In genomic region chr16:71021961-71022537, GRCh38 we compare ENCODE assay signal across 6 cellular contexts.
DNase-seq lines count a peak whose midpoint lies in the region; ATAC-seq lines count a peak whose summit lies in the region.
"Not testable (repeated sequence)": the region's sequence is repeated elsewhere in the genome, so short reads cannot be mapped to it uniquely, and the experiment has no call there.

No MANE protein-coding gene starts in this region.

- ATAC-seq in left ventricle myocardium superior: peak; percentile 17
- ATAC-seq in right cardiac atrium: peak; percentile 56 to 61

- not testable (repeated sequence) for H3K27me3 ChIP-seq in right cardiac atrium (ENCODE audit: control insufficient read depth, insufficient read depth)

- H3K4me3 ChIP-seq in right cardiac atrium (ENCODE audit: low read length): not testable (repeated sequence)

- in situ Hi-C loops in SK-MEL-5 (cut with HindIII; ENCODE audit: low pct_unique_long_range_greater_than_20kb, low sequenced_read_pairs): not testable (repeated sequence)

- peak; percentile 25 to 47 for DNase-seq in SHP77 (lab: John Stamatoyannopoulos, UW)
- DNase-seq in SHP77 treated with DMSO at 0.1 percent for 48 hours (lab: John Stamatoyannopoulos, UW): peak; percentile 52
- peak; percentile 73 for DNase-seq in SK-MEL-5 (ENCODE audit: low read depth, low spot score)
- peak; percentile 62 for DNase-seq in foreskin melanocyte
- not testable (repeated sequence) for DNase-seq in left ventricle myocardium superior, right cardiac atrium

- intact Hi-C loops in left ventricle myocardium superior (cut with micrococcal nuclease); right cardiac atrium (cut with DNase I): not testable (repeated sequence)

- H3K27ac ChIP-seq in right cardiac atrium (ENCODE audit: low read length): not testable (repeated sequence)

- H3K9me3 ChIP-seq in right cardiac atrium (ENCODE audit: control insufficient read depth, low read length): not testable (repeated sequence)

- 43% methylated on average over 3 of the region's 5 CpGs for WGBS in right cardiac atrium

- H3K4me1 ChIP-seq in right cardiac atrium (ENCODE audit: control insufficient read depth, insufficient read depth, low read length): not testable (repeated sequence)
